In the genomic region with DNA sequence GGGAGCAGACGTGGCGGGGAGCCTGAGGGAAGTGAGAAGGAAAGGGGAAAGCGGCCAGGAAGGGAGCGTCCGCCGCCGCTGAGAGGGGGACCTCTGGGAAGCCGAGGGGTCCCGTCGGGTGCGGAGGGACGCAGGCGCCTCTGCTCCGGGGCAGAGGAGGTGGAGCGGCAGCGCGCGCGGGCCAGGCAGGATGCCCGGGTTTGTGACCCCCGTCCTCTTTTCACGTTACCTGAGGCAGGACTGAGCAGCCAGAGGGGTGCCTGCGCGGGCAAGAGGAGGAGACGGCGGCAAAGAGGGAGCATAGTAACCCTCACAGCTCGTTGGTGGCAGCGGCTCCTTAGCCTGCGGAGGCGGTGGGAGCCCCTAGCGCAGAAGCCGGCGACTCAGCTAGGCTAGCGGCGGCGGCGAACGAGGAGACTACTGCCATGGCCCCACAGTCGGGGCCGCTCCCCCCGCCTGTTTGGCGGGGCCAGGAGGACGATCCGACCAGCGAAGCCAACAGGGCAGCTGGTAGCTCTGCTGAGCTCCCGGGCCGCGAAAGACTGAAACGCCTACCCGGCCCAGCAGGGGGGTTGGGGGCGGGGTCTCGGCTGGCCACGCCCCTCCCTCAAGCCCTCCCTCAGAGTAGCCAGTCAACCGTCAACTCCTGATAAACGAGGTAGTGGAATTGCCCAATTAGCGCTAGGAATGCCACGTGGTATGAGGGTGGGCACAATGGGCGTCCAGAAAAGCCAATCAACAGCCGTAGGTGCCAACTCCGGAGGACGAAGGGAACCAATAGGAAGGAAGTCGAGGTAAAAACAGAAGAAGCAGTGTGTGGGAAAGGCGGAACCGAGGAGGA, we compare ENCODE assay signal across 1 cellular context.
TF ChIP-seq lines count a peak whose summit lies in the region.

A gene with protein sequence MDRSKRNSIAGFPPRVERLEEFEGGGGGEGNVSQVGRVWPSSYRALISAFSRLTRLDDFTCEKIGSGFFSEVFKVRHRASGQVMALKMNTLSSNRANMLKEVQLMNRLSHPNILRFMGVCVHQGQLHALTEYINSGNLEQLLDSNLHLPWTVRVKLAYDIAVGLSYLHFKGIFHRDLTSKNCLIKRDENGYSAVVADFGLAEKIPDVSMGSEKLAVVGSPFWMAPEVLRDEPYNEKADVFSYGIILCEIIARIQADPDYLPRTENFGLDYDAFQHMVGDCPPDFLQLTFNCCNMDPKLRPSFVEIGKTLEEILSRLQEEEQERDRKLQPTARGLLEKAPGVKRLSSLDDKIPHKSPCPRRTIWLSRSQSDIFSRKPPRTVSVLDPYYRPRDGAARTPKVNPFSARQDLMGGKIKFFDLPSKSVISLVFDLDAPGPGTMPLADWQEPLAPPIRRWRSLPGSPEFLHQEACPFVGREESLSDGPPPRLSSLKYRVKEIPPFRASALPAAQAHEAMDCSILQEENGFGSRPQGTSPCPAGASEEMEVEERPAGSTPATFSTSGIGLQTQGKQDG (minus strand): TSS at position 541 of the 841 bp plus-strand sequence. CDS start 33,378 bp downstream, outside the sequence.

TF ChIP-seq in liver, 16 proteins besides CTCF, POLR2A, EP300 and RAD21 (continued from another document):
- TF ChIP-seq, protein P1, sequence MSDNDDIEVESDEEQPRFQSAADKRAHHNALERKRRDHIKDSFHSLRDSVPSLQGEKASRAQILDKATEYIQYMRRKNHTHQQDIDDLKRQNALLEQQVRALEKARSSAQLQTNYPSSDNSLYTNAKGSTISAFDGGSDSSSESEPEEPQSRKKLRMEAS (IDR thresholded peaks at IDR 0.05): peak; percentile 82
- peak in 1 of 2 donors; percentile 34 for TF ChIP-seq JUND (IDR thresholded peaks at IDR 0.05)
- TF ChIP-seq HNF4A (conservative IDR thresholded peaks at IDR 0.05): peak; percentile 39 to 67
- no peak for TF ChIP-seq NR2F2 (IDR thresholded peaks at IDR 0.05)
- no peak for TF ChIP-seq FOXA2 (IDR thresholded peaks at IDR 0.05)
- TF ChIP-seq HNF4G (IDR thresholded peaks at IDR 0.05): no peak
- TF ChIP-seq RXRA (IDR thresholded peaks at IDR 0.05): peak; percentile 39 to 50
- peak; percentile 94 for TF ChIP-seq TAF1 (conservative IDR thresholded peaks at IDR 0.05)
